In the genomic region with DNA sequence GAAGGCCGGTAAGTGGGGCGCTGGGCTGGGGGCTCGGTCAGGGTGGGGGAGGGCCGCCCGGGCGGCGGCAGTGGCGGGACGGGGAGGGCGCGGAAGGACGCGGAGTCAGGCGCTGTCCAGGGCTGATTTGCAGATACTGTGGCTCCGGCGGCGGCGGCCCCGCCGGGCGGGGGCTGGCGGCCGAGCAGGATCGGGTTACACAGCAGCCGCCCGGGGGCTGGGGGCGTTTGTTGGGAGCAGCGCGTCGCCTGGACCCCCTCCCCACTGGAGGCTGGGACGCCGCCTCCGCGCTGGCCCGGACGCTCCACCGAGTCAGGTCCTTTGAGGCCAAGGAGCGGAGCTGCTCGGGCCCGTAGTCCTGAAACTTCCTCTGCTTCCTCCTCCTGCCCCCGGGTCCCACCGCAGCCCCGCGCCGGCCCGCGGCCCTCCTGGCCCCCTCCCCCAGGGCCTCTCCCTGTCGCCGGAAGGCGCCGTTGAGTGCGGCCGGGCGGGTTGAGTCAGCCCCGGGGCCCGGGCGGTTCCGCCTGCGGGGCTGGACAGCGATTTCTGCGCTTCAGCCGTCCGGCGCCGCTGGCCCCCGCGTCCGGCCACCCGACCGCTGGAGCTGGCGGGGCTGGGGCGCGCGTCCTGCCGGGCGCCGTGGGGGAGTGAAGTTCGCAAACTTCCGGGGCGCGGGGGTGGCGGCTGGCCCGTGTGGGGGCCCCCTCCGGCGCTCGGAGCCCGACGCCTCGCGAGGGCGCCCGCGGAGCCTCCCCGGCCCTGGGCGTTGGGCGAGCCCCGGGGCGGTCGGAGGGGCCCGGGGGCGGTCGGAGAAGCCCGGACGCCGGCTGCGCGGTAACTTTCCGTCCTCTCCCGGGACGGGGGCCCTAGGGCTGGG, we compare ENCODE assay signal across 8 cellular contexts. TPM values are rescaled to one million over a fixed set of nuclear protein-coding genes. Genes with fewer than 3 reads are reported as not detected.
DNase-seq lines count a peak whose midpoint lies in the region; ATAC-seq and TF ChIP-seq lines count a peak whose summit lies in the region.

No MANE protein-coding gene starts in this region.

- peaks cover 43 to 54% (median 46%) of the 10 kb centered on the region in 10 experiments for H3K4me1 ChIP-seq in BLaER1 treated with 17β-estradiol and CSF1 and Interleukin-3, amounts not matched to agents 10 nM and 100 nM
- peaks cover 10% of the 10 kb centered on the region for H3K4me1 ChIP-seq in right cardiac atrium (ENCODE audit: control insufficient read depth, insufficient read depth, low read length)

- H3K36me3 ChIP-seq in BLaER1 treated with 17β-estradiol and CSF1 and Interleukin-3, amounts not matched to agents 10 nM and 100 nM, result peaks cover 21 to 30% (median 28%) of the 10 kb centered on the region in 11 experiments

- peak; percentile 53 for ATAC-seq in GM19438 (IDR thresholded peaks at IDR 0.05; ENCODE audit: low read depth, unreplicated experiment)
- peak; percentile 31 for ATAC-seq in HG03558 (IDR thresholded peaks at IDR 0.05; ENCODE audit: extremely low read depth, unreplicated experiment)
- ATAC-seq in right cardiac atrium, result peak; percentile 84 to 85

- intact Hi-C loops in right cardiac atrium (cut with DNase I), result no loop called here

- H3K27ac ChIP-seq in BLaER1 treated with 17β-estradiol and CSF1 and Interleukin-3, amounts not matched to agents 10 nM and 100 nM, result peak overlapping the region; percentile 76 to 99 (median 96)
- peak overlapping the region; percentile 95 for H3K27ac ChIP-seq in right cardiac atrium (ENCODE audit: low read length)

- H3K9me3 ChIP-seq in BLaER1 treated with 17β-estradiol and CSF1 and Interleukin-3, amounts not matched to agents 10 nM and 100 nM (replicated peaks in 1 of 11), result no peaks in the 10 kb centered on the region
- no peaks in the 10 kb centered on the region for H3K9me3 ChIP-seq in right cardiac atrium (ENCODE audit: control insufficient read depth, low read length)

- H4K20me1 ChIP-seq in BLaER1 treated with 17β-estradiol and CSF1 and Interleukin-3, amounts not matched to agents 10 nM and 100 nM, result peaks cover 29 to 51% (median 37%) of the 10 kb centered on the region in 11 experiments; a peak in 21 of 22 replicates

- peak overlapping the region; percentile 74 to 97 (median 90) for H3K4me3 ChIP-seq in BLaER1 treated with 17β-estradiol and CSF1 and Interleukin-3, amounts not matched to agents 10 nM and 100 nM
- H3K4me3 ChIP-seq in right cardiac atrium (ENCODE audit: low read length) (peak overlapping the region; percentile 99), retinal pigment epithelial cell (ENCODE audit: low read length) (peak overlapping the region; percentile 83)

- peak overlapping the region; percentile 88 to 99 (median 96) for H3K9ac ChIP-seq in BLaER1 treated with 17β-estradiol and CSF1 and Interleukin-3, amounts not matched to agents 10 nM and 100 nM

- peak overlapping the region; percentile 79 to 97 (median 87) for H3K4me2 ChIP-seq in BLaER1 treated with 17β-estradiol and CSF1 and Interleukin-3, amounts not matched to agents 10 nM and 100 nM

- H3K27me3 ChIP-seq in BLaER1 treated with 17β-estradiol and CSF1 and Interleukin-3, amounts not matched to agents 10 nM and 100 nM, result no peaks in the 10 kb centered on the region
- H3K27me3 ChIP-seq in right cardiac atrium (ENCODE audit: control insufficient read depth, insufficient read depth), result no peaks in the 10 kb centered on the region

- no peak for TF ChIP-seq CTCF in retinal pigment epithelial cell (conservative IDR thresholded peaks at IDR 0.05; ENCODE audit: low read depth, low read length)

- DNase-seq in T follicular helper cell (ENCODE audit: low read depth), result peak; percentile 53
- peak in 43 of 56 donors; percentile 3 to 74 (median 46) for DNase-seq in amygdala (lab: John Stamatoyannopoulos, UW)
- peak; percentile 71 to 88 (median 87) for DNase-seq in right cardiac atrium
- DNase-seq in retinal pigment epithelial cell (ENCODE audit: low read depth), result no peak
- no peak for DNase-seq in NCI-H2227 (lab: John Stamatoyannopoulos, UW; ENCODE audit: unreplicated experiment)

- under 1% methylated on average over 110 of the region's 110 CpGs for WGBS in right cardiac atrium

RNA-seq across cellular contexts. Expression of a gene that starts 0.7 kb away (rescaled TPM):
- total RNA-seq in right cardiac atrium, result 10 to 100 TPM; 30.8 to 35.4 (median 34.6) TPM
- 5.6 TPM for polyA plus RNA-seq in right cardiac atrium

Comparison
In these comparisons a context has a peak if more than half of its experiments do, and no peak if none do; other contexts are left out.
1. ATAC-seq: peak in every context shown above with its lines; median percentile 84 in right cardiac atrium; 53 in GM19438; 31 in HG03558.
2. DNase-seq: peak in T follicular helper cell (single experiment), amygdala (43 of 56) and right cardiac atrium (3 of 3); none in retinal pigment epithelial cell (single experiment) and NCI-H2227 (single experiment).
3. Peak in every context shown above with its lines, with median percentiles within 50 percentile points of each other: H3K4me3 ChIP-seq.